In the genomic region with DNA sequence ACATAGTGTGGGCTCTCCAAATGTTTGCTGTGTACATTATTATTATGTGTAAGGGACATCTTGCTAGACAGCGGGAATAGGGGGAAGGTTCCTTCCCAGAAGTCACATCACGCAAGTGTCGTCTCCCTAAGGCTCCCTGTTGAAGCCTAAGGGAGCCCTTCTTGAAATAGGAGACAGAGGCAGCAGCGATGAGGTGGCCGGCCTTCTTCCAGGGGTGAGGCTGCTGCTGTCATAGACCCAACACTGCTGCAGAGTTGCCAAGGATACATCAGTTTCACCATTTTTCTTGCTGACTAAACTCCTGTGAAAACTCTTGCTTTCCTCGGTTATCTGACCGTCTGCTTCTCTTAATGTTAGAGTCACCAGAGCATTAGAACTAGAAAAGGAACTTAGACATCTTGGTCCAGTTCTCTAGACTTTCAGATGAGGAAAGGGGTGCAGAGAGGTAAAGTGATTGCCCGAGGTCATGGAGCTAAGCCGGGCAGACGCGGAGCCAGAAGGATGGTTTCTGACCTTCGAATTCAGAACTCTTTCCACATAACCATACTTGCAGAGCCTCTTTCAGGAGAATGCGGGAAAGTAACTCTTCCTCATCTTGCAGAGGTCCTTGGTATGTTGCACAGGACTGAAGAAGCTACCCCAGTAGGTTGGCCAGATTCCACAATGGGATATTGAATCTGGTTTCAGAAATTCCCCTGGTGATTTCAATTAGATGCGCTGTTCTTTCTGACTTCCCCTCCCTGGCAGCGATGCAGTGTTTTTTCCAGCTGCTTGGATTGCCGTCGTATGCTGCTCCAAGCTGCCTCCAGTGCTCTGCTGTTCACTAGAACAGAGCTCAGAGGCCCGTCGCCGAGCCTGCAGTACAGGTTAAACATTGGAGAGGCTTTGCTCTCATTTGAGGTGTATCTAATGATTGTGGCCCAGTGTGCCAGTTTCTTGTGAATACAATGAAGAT, we compare ENCODE assay signal across 15 cellular contexts.
DNase-seq lines count a peak whose midpoint lies in the region; ATAC-seq and TF ChIP-seq lines count a peak whose summit lies in the region.
"Had no signal": no experiment of that assay in that cellular context is flagged by ENCODE, and none has a peak within 500 bp of the region (broad histone marks: within the 10 kb centered on the region; RNA-seq: fewer than 3 reads in every experiment).

No MANE protein-coding gene starts in this region.

- peaks cover 24% of the 10 kb centered on the region for H3K4me1 Mint-ChIP-seq in T-helper 17 cell

- intact Hi-C loops in psoas muscle (cut with DNase I) = no loop called here

- H3K4me1 ChIP-seq in gastroesophageal sphincter = peaks cover 0 to 21% (median 0%) of the 10 kb centered on the region in 3 donors
- no peaks in the 10 kb centered on the region for H3K4me1 ChIP-seq in psoas muscle
- H3K4me1 ChIP-seq: left lung had no signal

- H3K9me3 ChIP-seq in T-helper 17 cell (ENCODE audit: control insufficient read depth, low read length, poor library complexity, severe bottlenecking) = no peaks in the 10 kb centered on the region
- H3K9me3 ChIP-seq in gastroesophageal sphincter = no peaks in the 10 kb centered on the region
- H3K9me3 ChIP-seq in psoas muscle = no peaks in the 10 kb centered on the region
- H3K9me3 ChIP-seq: left lung, spleen had no signal

- no peaks in the 10 kb centered on the region for H3K36me3 Mint-ChIP-seq in T-helper 17 cell (ENCODE audit: low read depth)

- H3K4me3 ChIP-seq in gastroesophageal sphincter = no peak overlapping the region
- no peak overlapping the region for H3K4me3 ChIP-seq in psoas muscle
- H3K4me3 ChIP-seq: left lung, spleen had no signal

- no peak for TF ChIP-seq EP300 in gastroesophageal sphincter (IDR thresholded peaks at IDR 0.05)

- H3K36me3 ChIP-seq in gastroesophageal sphincter (no peaks in the 10 kb centered on the region), psoas muscle (ENCODE audit: insufficient read depth in 1 of 2, low read depth in 1 of 2) (no peaks in the 10 kb centered on the region)
- H3K36me3 ChIP-seq: left lung, spleen had no signal

- no peak for ATAC-seq in T-helper 17 cell
- ATAC-seq in gastroesophageal sphincter = peak; percentile 77
- ATAC-seq in psoas muscle = peak in 3 of 4 donors; percentile 28 to 63 (median 56)
- ATAC-seq in HG02840 (IDR thresholded peaks at IDR 0.05; ENCODE audit: low FRiP score, unreplicated experiment) = no peak
- ATAC-seq: left lung had no signal

- DNase-seq in AG20443 (ENCODE audit: low spot score) (peak; percentile 48), T-helper 17 cell (no peak), psoas muscle (peak; percentile 53 to 64), AML-193 (lab: John Stamatoyannopoulos, UW) (no peak), EL (no peak)
- no peak for DNase-seq in NK-92 treated with Interleukin-12 subunit alpha and Interleukin-12 subunit beta, amount 100 ng/mL, for 24 hours (lab: John Stamatoyannopoulos, UW)
- DNase-seq: activated CD8-positive, alpha-beta memory T cell treated with anti-CD3 and anti-CD28 coated beads for 24 hours; activated gamma-delta T cell; central memory CD4-positive, alpha-beta T cell; hypothalamus; left lung; NCI-H2107; spleen had no signal

- H3K27me3 ChIP-seq in gastroesophageal sphincter (no peaks in the 10 kb centered on the region), psoas muscle (ENCODE audit: insufficient read depth in 3 of 3, low read length in 2 of 3) (no peaks in the 10 kb centered on the region)
- H3K27me3 ChIP-seq: left lung, spleen had no signal

- TF ChIP-seq CTCF in gastroesophageal sphincter (IDR thresholded peaks at IDR 0.05) (no peak), psoas muscle (IDR thresholded peaks at IDR 0.05) (no peak)

- peak overlapping the region in 3 of 4 donors; percentile 20 to 48 (median 25) for H3K27ac ChIP-seq in gastroesophageal sphincter
- H3K27ac ChIP-seq in psoas muscle = no peak overlapping the region
- H3K27ac ChIP-seq: left lung, spleen had no signal

- no peak overlapping the region for H3K4me3 Mint-ChIP-seq in T-helper 17 cell

- H3K27me3 Mint-ChIP-seq in T-helper 17 cell = no peaks in the 10 kb centered on the region

- peak overlapping the region; percentile 41 for H3K27ac Mint-ChIP-seq in T-helper 17 cell

- 58 to 73% methylated on average over 10 to 14 of the region's 20 CpGs for WGBS in gastroesophageal sphincter (ENCODE audit: low coverage in 1 of 2), 2 donors
- 28 to 39% (median 32%) methylated on average over 20 of the region's 20 CpGs for WGBS in psoas muscle, 3 donors

- no peak for TF ChIP-seq POLR2A in gastroesophageal sphincter (IDR thresholded peaks at IDR 0.05)

Comparison
In these comparisons a context has a peak if more than half of its experiments do, and no peak if none do; other contexts are left out.
1. DNase-seq: peak in AG20443 (single experiment) and psoas muscle (2 of 2); none in T-helper 17 cell (0 of 3), AML-193 (0 of 2), EL (single experiment) and NK-92 treated with Interleukin-12 subunit alpha and Interleukin-12 subunit beta, amount 100 ng/mL, for 24 hours (single experiment).
2. ATAC-seq: peak in gastroesophageal sphincter (single experiment) and psoas muscle (3 of 4); none in T-helper 17 cell (single experiment) and HG02840 (single experiment).